ENCODE assay signal across 21 cellular contexts in genomic region chr7:1729773-1730172, GRCh38.
"Had no signal": no experiment of that assay in that cellular context is flagged by ENCODE, and none has a peak within 500 bp of the region (broad histone marks: within the 10 kb centered on the region; RNA-seq: fewer than 3 reads in every experiment).

No MANE protein-coding gene starts in this region.

- H3K4me3 ChIP-seq: MG63 had no signal

- DNase-seq: IMR-90, Karpas-422, KG1, MG63, NCI-H1092, NCI-H1105 treated with DMSO at 0.1 percent for 48 hours, NCI-H1417 treated with DMSO at 0.1 percent for 48 hours, NCI-H146, NCI-H1694 treated with DMSO at 0.1 percent for 48 hours, NCI-H1930, NCI-H2081, NCI-H2107, NCI-H446, NCI-H510A, NCI-H524 treated with DMSO at 0.1 percent for 48 hours, NCI-H82, RPMI8226, SHP77, SK-N-SH, T-helper 1 cell had no signal

- H3K27me3 ChIP-seq: MG63 had no signal

- H3K9me3 ChIP-seq: MG63, SK-N-SH had no signal

- H3K36me3 ChIP-seq: MG63 had no signal

- ATAC-seq: HepG2 had no signal
